Comparison of ENCODE assay signal across 2 cellular contexts in the genomic region with DNA sequence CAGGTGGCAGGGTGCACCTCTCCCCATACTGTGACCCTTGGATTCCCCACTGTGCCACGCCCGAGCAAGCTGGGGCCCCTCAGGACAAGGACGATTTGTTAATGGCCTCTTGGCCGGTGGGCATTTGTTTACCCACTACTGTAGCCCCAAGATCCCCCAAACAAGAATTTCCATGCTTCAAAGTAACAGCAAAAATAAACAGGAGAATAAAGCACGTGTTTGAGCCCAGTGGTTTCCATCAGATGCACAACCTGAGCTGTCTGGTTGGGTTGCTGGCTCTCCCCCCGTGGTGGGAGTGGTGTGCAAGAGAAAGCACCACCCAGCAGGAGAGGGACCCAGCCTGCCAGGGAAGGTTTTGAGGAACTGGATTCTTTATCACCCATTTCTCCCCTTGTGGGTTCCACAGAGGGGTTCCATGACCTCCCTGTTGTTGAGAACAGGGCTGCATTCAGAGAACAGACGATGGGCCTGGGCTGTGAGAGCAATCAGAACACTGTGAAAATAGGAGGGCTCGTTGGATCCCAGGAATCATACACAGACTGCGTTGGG.
TF ChIP-seq lines count a peak whose summit lies in the region.

No MANE protein-coding gene starts in this region.

TF ChIP-seq in H1, 55 proteins besides CTCF, POLR2A, EP300 and RAD21:
- no peak for TF ChIP-seq EZH2 (IDR thresholded peaks at IDR 0.05; ENCODE audit: low read depth, low read length, severe bottlenecking)
- no peak for TF ChIP-seq HDAC2 (IDR thresholded peaks at IDR 0.05; ENCODE audit: borderline replicate concordance in 1 of 2, low read depth in 2 of 2, low read length in 2 of 2)
- no peak for TF ChIP-seq CHD2 (IDR thresholded peaks at IDR 0.05; ENCODE audit: low read length)
- no peak for TF ChIP-seq RFX5 (IDR thresholded peaks at IDR 0.05; ENCODE audit: borderline replicate concordance, low read depth, low read length)
- TF ChIP-seq FOSL1 (IDR thresholded peaks at IDR 0.05; ENCODE audit: insufficient read depth, low read depth, low read length): no peak
- TF ChIP-seq CREB1 (IDR thresholded peaks at IDR 0.05): no peak
- TF ChIP-seq SAP30 (IDR thresholded peaks at IDR 0.05; ENCODE audit: insufficient read depth, insufficient replicate concordance, low read length): no peak

TF ChIP-seq in SK-N-SH, 30 proteins besides CTCF, POLR2A, EP300 and RAD21:
- TF ChIP-seq, protein P1, sequence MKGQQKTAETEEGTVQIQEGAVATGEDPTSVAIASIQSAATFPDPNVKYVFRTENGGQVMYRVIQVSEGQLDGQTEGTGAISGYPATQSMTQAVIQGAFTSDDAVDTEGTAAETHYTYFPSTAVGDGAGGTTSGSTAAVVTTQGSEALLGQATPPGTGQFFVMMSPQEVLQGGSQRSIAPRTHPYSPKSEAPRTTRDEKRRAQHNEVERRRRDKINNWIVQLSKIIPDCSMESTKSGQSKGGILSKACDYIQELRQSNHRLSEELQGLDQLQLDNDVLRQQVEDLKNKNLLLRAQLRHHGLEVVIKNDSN (IDR thresholded peaks at IDR 0.05; ENCODE audit: borderline replicate concordance, low read depth): no peak
- TF ChIP-seq, protein P2, sequence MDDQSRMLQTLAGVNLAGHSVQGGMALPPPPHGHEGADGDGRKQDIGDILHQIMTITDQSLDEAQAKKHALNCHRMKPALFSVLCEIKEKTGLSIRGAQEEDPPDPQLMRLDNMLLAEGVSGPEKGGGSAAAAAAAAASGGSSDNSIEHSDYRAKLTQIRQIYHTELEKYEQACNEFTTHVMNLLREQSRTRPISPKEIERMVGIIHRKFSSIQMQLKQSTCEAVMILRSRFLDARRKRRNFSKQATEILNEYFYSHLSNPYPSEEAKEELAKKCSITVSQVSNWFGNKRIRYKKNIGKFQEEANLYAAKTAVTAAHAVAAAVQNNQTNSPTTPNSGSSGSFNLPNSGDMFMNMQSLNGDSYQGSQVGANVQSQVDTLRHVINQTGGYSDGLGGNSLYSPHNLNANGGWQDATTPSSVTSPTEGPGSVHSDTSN (IDR thresholded peaks at IDR 0.05): no peak
- TF ChIP-seq GABPA (IDR thresholded peaks at IDR 0.05; ENCODE audit: low read depth) (no peak), EZH2phosphoT487 (IDR thresholded peaks at IDR 0.05; ENCODE audit: borderline replicate concordance, low read depth) (no peak), CHD2 (IDR thresholded peaks at IDR 0.05; ENCODE audit: low read length, partially characterized antibody) (no peak), RXRA (IDR thresholded peaks at IDR 0.05; ENCODE audit: borderline replicate concordance, low read depth) (no peak), ELF1 (IDR thresholded peaks at IDR 0.05) (no peak), YY1 (IDR thresholded peaks at IDR 0.05; ENCODE audit: low read depth) (no peak), MXI1 (IDR thresholded peaks at IDR 0.05; ENCODE audit: low read depth, low read length) (no peak), RCOR1 (IDR thresholded peaks at IDR 0.05; ENCODE audit: low read length) (no peak), FOSL2 (IDR thresholded peaks at IDR 0.05; ENCODE audit: borderline replicate concordance, low read depth) (no peak), SMC3 (IDR thresholded peaks at IDR 0.05; ENCODE audit: low read depth, low read length) (no peak), TCF12 (IDR thresholded peaks at IDR 0.05) (no peak), NRF1 (IDR thresholded peaks at IDR 0.05; ENCODE audit: low read depth, low read length) (no peak), POLR2AphosphoS5 (IDR thresholded peaks at IDR 0.05; ENCODE audit: low read depth, low read length) (no peak)
- TF ChIP-seq, protein P3, sequence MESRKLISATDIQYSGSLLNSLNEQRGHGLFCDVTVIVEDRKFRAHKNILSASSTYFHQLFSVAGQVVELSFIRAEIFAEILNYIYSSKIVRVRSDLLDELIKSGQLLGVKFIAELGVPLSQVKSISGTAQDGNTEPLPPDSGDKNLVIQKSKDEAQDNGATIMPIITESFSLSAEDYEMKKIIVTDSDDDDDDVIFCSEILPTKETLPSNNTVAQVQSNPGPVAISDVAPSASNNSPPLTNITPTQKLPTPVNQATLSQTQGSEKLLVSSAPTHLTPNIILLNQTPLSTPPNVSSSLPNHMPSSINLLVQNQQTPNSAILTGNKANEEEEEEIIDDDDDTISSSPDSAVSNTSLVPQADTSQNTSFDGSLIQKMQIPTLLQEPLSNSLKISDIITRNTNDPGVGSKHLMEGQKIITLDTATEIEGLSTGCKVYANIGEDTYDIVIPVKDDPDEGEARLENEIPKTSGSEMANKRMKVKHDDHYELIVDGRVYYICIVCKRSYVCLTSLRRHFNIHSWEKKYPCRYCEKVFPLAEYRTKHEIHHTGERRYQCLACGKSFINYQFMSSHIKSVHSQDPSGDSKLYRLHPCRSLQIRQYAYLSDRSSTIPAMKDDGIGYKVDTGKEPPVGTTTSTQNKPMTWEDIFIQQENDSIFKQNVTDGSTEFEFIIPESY (IDR thresholded peaks at IDR 0.05; ENCODE audit: borderline replicate concordance, low read depth): no peak
- TF ChIP-seq, protein P4, sequence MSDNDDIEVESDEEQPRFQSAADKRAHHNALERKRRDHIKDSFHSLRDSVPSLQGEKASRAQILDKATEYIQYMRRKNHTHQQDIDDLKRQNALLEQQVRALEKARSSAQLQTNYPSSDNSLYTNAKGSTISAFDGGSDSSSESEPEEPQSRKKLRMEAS (IDR thresholded peaks at IDR 0.05; ENCODE audit: low read depth): no peak
TF ChIP-seq in SK-N-SH: peak in this region for 0.
